ENCODE assay signal across 12 cellular contexts in the genomic region with DNA sequence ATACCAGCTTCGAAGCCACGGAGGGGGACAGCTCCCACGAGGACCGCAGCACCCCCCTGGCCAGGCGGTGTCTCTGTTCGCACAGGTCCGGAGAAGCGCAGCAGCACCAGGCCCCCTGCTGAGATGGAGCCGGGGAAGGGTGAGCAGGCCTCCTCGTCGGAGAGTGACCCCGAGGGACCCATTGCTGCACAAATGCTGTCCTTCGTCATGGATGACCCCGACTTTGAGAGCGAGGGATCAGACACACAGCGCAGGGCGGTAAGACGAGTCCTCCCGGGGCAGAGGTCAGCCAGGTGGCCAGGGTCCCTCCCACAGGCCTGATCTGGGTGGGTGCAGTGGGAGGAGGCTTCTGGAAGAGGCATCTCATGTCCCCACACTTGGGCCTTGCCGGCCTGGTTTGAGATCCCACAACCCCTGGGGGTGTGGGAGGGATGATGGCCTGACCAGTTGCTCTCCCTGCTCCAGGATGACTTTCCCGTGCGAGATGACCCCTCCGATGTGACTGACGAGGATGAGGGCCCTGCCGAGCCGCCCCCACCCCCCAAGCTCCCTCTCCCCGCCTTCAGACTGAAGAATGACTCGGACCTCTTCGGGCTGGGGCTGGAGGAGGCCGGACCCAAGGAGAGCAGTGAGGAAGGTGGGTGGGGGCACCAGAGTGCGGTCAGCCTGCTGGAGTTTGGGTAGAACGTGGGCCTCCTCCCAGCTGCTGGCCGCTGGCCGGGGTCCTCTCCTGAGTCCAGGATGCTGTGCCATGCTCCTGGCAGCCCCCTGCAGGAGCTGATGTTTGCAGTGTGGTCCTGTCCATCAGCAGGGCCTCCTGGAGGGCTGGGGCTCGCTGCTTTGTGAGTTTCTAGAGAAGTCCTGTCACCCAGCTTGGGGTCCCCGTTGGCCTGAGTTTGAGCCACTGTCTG. TPM values are rescaled to one million over a fixed set of nuclear protein-coding genes. Genes with fewer than 3 reads are reported as not detected.
DNase-seq lines count a peak whose midpoint lies in the region; ATAC-seq and TF ChIP-seq lines count a peak whose summit lies in the region.
"Had no signal": no experiment of that assay in that cellular context is flagged by ENCODE, and none has a peak within 500 bp of the region (broad histone marks: within the 10 kb centered on the region; RNA-seq: fewer than 3 reads in every experiment).

No MANE protein-coding gene starts in this region.

- WGBS in psoas muscle, 3 donors = 75 to 82% (median 76%) methylated on average over 35 to 36 of the region's 36 CpGs

- TF ChIP-seq CTCF in 22Rv1 (IDR thresholded peaks at IDR 0.05) = no peak
- TF ChIP-seq CTCF in psoas muscle (IDR thresholded peaks at IDR 0.05) = no peak

- intact Hi-C loops in psoas muscle (cut with DNase I) = loop anchor here in 1 of 2 donors (2.0 to 10.0 kb wide), 2 partner anchors 39 to 185 kb away; partner anchors contain the start of gene ABCA2

- H3K36me3 ChIP-seq in HUES6 (ENCODE audit: control insufficient read depth, insufficient read depth, low read length) = peaks cover 42% of the 10 kb centered on the region
- peaks cover 0 to 42% of the 10 kb centered on the region in 2 donors for H3K36me3 ChIP-seq in psoas muscle (ENCODE audit: insufficient read depth in 1 of 2, low read depth in 1 of 2)

- DNase-seq in left kidney (ENCODE audit: low read depth, low spot score) = peak; percentile 37
- no peak for DNase-seq in psoas muscle
- DNase-seq in OCI-M2 (lab: John Stamatoyannopoulos, UW; ENCODE audit: unreplicated experiment) = no peak
- DNase-seq in DMS114 treated with DMSO at 0.1 percent for 48 hours (lab: John Stamatoyannopoulos, UW; ENCODE audit: unreplicated experiment) = no peak
- DNase-seq: activated gamma-delta T cell treated with Interleukin-2 at 50 U/mL for 16 hours, DMS153, IMR-90, NCI-H1092 had no signal

- no peaks in the 10 kb centered on the region for H3K9me3 ChIP-seq in HUES6 (ENCODE audit: control insufficient read depth, insufficient read depth, low read depth, low read length)
- H3K9me3 ChIP-seq in psoas muscle = no peaks in the 10 kb centered on the region
- H3K9me3 ChIP-seq: prostate gland, upper lobe of left lung had no signal

- H3K27me3 ChIP-seq in HUES6 (ENCODE audit: control insufficient read depth, insufficient read depth, low read length) = no peaks in the 10 kb centered on the region
- H3K27me3 ChIP-seq in psoas muscle (ENCODE audit: insufficient read depth in 3 of 3, low read length in 2 of 3) = peaks cover 0 to 5% (median 0%) of the 10 kb centered on the region in 3 donors

- ATAC-seq in psoas muscle = no peak

- H3K4me3 ChIP-seq in HUES6 (ENCODE audit: low read depth, low read length) = no peak overlapping the region
- H3K4me3 ChIP-seq in psoas muscle = no peak overlapping the region
- H3K4me3 ChIP-seq: prostate gland, upper lobe of left lung had no signal

- H3K27ac ChIP-seq in 22Rv1 (peak overlapping the region; percentile 90), HUES6 (ENCODE audit: low read depth, low read length) (0 out of 2 replicates have a peak overlapping the region, but pooled peaks have one; percentile 0), psoas muscle (no peak overlapping the region)
- H3K27ac ChIP-seq: upper lobe of left lung had no signal

- no peak overlapping the region for H3K9ac ChIP-seq in HUES6 (ENCODE audit: low read length)

- peaks cover 30% of the 10 kb centered on the region for H3K4me1 ChIP-seq in HUES6 (ENCODE audit: control insufficient read depth, insufficient read depth, low read length)
- peaks cover 13% of the 10 kb centered on the region for H3K4me1 ChIP-seq in psoas muscle

RNA-seq across cellular contexts. Expression of gene AJM1, which starts 2.8 kb away (rescaled TPM):
- 1 to 10 TPM; 1.3 to 4.9 (median 3.5) TPM for total RNA-seq in psoas muscle
- polyA plus RNA-seq in psoas muscle = 1 to 10 TPM; 1.6 to 2.0 (median 1.7) TPM

RNA-seq across cellular contexts. Expression of gene PHPT1, which starts 9.7 kb away (rescaled TPM):
- 100 to 1,000 TPM; 154 to 272 (median 220) TPM for total RNA-seq in psoas muscle
- polyA plus RNA-seq in psoas muscle = 100 to 1,000 TPM; 228 to 295 (median 288) TPM

RNA-seq across cellular contexts. Expression of gene MAMDC4, which starts 12.7 kb away (rescaled TPM):
- total RNA-seq in psoas muscle = 1 to 10 TPM; 1.7 to 4.7 (median 3.1) TPM
- 1 to 10 TPM; 2.1 to 7.9 (median 2.4) TPM for polyA plus RNA-seq in psoas muscle

RNA-seq across cellular contexts. Expression of gene EDF1, which starts 26.6 kb away (rescaled TPM):
- total RNA-seq in psoas muscle = 100 to 1,000 TPM; 254 to 371 (median 331) TPM
- polyA plus RNA-seq in psoas muscle = 100 to 1,000 TPM; 241 to 534 (median 365) TPM

RNA-seq across cellular contexts. Expression of gene RABL6, which starts 31.7 kb away (rescaled TPM):
- total RNA-seq in psoas muscle = 10 to 100 TPM; 74.4 to 90.5 (median 88.3) TPM
- polyA plus RNA-seq in psoas muscle = 10 to 100 TPM; 73.0 to 82.5 (median 75.4) TPM
